In the genomic region with DNA sequence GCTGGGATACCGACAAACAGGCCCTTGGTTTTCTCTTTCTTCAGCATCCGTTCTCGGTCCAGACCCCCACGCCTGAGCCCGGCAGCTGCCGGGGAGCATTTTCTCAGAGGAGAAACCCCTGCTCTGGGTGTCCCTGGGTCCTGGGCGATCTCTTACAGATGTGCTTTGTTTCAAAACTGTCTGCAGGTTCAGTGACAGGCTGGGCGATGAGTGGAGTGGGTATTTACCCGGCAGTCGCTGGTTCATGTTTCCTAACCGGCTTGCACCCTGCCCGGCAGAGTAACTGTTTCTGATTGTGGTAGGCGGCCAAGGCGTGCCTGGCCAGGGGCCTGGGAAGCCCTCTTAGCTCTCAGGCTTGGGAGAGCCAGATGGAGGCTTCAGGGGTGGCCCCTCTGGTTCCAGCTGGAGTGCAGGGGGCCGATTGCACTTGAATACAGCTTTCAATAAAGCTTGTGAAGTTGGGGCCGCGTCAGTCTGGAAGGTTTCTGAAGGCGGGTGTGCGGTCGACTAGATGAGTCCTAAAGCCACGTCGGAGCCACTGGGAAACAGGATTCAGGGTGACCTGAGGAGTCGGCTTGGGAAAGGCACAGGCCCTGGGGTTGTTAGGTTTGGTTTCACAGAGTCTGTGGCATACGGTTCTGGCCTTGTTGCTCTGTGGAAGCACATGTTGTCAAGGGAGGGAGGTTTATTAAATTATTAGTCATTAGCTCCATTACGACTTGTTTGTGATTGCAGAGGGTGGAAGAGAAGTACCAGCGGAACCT, we compare ENCODE assay signal across 8 cellular contexts. TPM values are rescaled to one million over a fixed set of nuclear protein-coding genes. Genes with fewer than 3 reads are reported as not detected.
DNase-seq lines count a peak whose midpoint lies in the region; ATAC-seq lines count a peak whose summit lies in the region.

No MANE protein-coding gene starts in this region.

- ATAC-seq in HG03432 (IDR thresholded peaks at IDR 0.05; ENCODE audit: unreplicated experiment): no peak
- no peak for ATAC-seq in HG03045 (IDR thresholded peaks at IDR 0.05; ENCODE audit: unreplicated experiment)
- no peak for ATAC-seq in HG03139 (IDR thresholded peaks at IDR 0.05; ENCODE audit: unreplicated experiment)

- H3K4me3 ChIP-seq in SJSA1 (peak overlapping the region; percentile 86), trophoblast cell (ENCODE audit: low read depth, low read length) (peak overlapping the region; percentile 83)

- 0 out of 2 replicates have a peak, but pooled peaks cover 3% of the 10 kb centered on the region for H3K27me3 ChIP-seq in SJSA1 (replicated peaks)
- no peaks in the 10 kb centered on the region for H3K27me3 ChIP-seq in trophoblast cell (ENCODE audit: insufficient read depth, low read length)

- H3K23ac ChIP-seq in trophoblast cell (ENCODE audit: low read length): no peak overlapping the region

- no peak overlapping the region for H2BK120ac ChIP-seq in trophoblast cell (ENCODE audit: insufficient read depth, low read length, poor library complexity)

- peak overlapping the region; percentile 79 for H3K4me2 ChIP-seq in trophoblast cell (ENCODE audit: low read length)

- H3K9me3 ChIP-seq in SJSA1 (replicated peaks) (0 out of 2 replicates have a peak, but pooled peaks cover 5% of the 10 kb centered on the region), trophoblast cell (ENCODE audit: insufficient read depth, low read depth, low read length) (peaks cover 4% of the 10 kb centered on the region)

- H2AFZ ChIP-seq in trophoblast cell (ENCODE audit: insufficient read depth, low read length, poor library complexity): no peak overlapping the region

- H2AK5ac ChIP-seq in trophoblast cell (ENCODE audit: low read length): no peak overlapping the region

- DNase-seq in DMS 273 treated with DMSO at 0.1 percent for 48 hours (lab: John Stamatoyannopoulos, UW) (peak; percentile 69), SJSA1 (ENCODE audit: low read depth in 1 of 2, low spot score in 2 of 2) (no peak), fibroblast of peridontal ligament (ENCODE audit: extremely low read depth) (peak; percentile 10), trophoblast cell (peak in 1 of 2 donors; percentile 36), posterior vena cava (ENCODE audit: low spot score) (no peak)

- no peak overlapping the region for H4K12ac ChIP-seq in trophoblast cell (ENCODE audit: low read depth, low read length)

- peaks cover 33% of the 10 kb centered on the region for H3K79me1 ChIP-seq in trophoblast cell (ENCODE audit: low read length)

- H3K4ac ChIP-seq in trophoblast cell (ENCODE audit: low read depth, low read length): peak overlapping the region; percentile 39

- peak overlapping the region; percentile 22 for H3K14ac ChIP-seq in trophoblast cell (ENCODE audit: low read length)

- H3K18ac ChIP-seq in trophoblast cell (ENCODE audit: low read length): no peak overlapping the region

- peak overlapping the region; percentile 5 for H2BK5ac ChIP-seq in trophoblast cell (ENCODE audit: low read depth, low read length, poor library complexity)

- no CpG with 5 or more reads among the region's 26 CpGs for WGBS in trophoblast cell (ENCODE audit: extremely low coverage, insufficient coverage, insufficient read length)

- no peak overlapping the region for H3K27ac ChIP-seq in SJSA1
- peak overlapping the region; percentile 77 for H3K27ac ChIP-seq in trophoblast cell (ENCODE audit: low read depth, low read length)

- peak overlapping the region; percentile 20 for H2BK12ac ChIP-seq in trophoblast cell (ENCODE audit: low read length)

- intact Hi-C loops in posterior vena cava (cut with DNase I): no loop called here

- peak overlapping the region; percentile 17 for H4K91ac ChIP-seq in trophoblast cell (ENCODE audit: low read depth, low read length)

- H3K9ac ChIP-seq in trophoblast cell (ENCODE audit: low read length): no peak overlapping the region

- H4K8ac ChIP-seq in trophoblast cell (ENCODE audit: low read depth, low read length): no peak overlapping the region

- peaks cover 58% of the 10 kb centered on the region for H3K4me1 ChIP-seq in SJSA1 (replicated peaks)
- H3K4me1 ChIP-seq in trophoblast cell (ENCODE audit: control insufficient read depth in 1 of 2, insufficient read depth in 2 of 2, low read length in 2 of 2): peaks cover 55 to 57% of the 10 kb centered on the region in 2 experiments

- H3K36me3 ChIP-seq in SJSA1 (peaks cover 49% of the 10 kb centered on the region), trophoblast cell (ENCODE audit: control insufficient read depth in 1 of 2, insufficient read depth in 2 of 2, low read length in 2 of 2) (peaks cover 8% of the 10 kb centered on the region in 2 experiments)

- H3K79me2 ChIP-seq in trophoblast cell (ENCODE audit: control insufficient read depth, insufficient read depth, low read length, poor library complexity): peaks cover 32% of the 10 kb centered on the region

RNA-seq across cellular contexts. Expression of a gene that starts 1.4 kb away (rescaled TPM):
- total RNA-seq in SJSA1 (2014; rRNA removed; shearing (Covaris generic)): 37.6 and 59.5 TPM in 2 replicates
- 81.6 and 88.1 TPM in 2 replicates for polyA plus RNA-seq in trophoblast cell (2013)
- total RNA-seq in posterior vena cava: 10 to 100 TPM; 18.2 to 30.5 TPM

RNA-seq across cellular contexts. Expression of a gene that starts 44.7 kb away (rescaled TPM):
- 20.9 and 26.3 TPM in 2 replicates for total RNA-seq in SJSA1 (2014; rRNA removed; shearing (Covaris generic))
- 10.3 and 10.7 TPM in 2 replicates for polyA plus RNA-seq in trophoblast cell (2013)
- total RNA-seq in posterior vena cava: 10 to 100 TPM; 23.7 to 25.9 TPM

Comparison
In these comparisons a context has a peak if more than half of its experiments do, and no peak if none do; other contexts are left out.
1. DNase-seq: peak in DMS 273 treated with DMSO at 0.1 percent for 48 hours (single experiment) and fibroblast of peridontal ligament (single experiment); none in SJSA1 (0 of 2) and posterior vena cava (single experiment).